ENCODE assay signal across 32 cellular contexts in genomic region chr15:45801543-45801942, GRCh38.
"Had no signal": no experiment of that assay in that cellular context is flagged by ENCODE, and none has a peak within 500 bp of the region (broad histone marks: within the 10 kb centered on the region; RNA-seq: fewer than 3 reads in every experiment).

No MANE protein-coding gene starts in this region.

- ATAC-seq: activated CD8-positive, alpha-beta memory T cell treated with anti-CD3 and anti-CD28 coated beads, Interleukin-2, amount 10 ng/mL, durations not matched to agents 7 days and 5 days; activated T-helper 17 cell treated with anti-CD3 and anti-CD28 coated beads, Interleukin-2, amount 50 U/mL, for 72 hours had no signal

- H3K27ac ChIP-seq: cardiac muscle cell, KMS-11, WERI-Rb-1 had no signal

- H3K36me3 ChIP-seq: cardiac muscle cell, WERI-Rb-1 had no signal

- H3K9ac ChIP-seq: KMS-11 had no signal

- H3K27me3 ChIP-seq: cardiac muscle cell had no signal

- H3K4me1 Mint-ChIP-seq: activated CD4-positive, alpha-beta memory T cell treated with anti-CD3 and anti-CD28 coated beads, Interleukin-2, amount 10 ng/mL, durations not matched to agents 7 days and 5 days; activated CD8-positive, alpha-beta memory T cell treated with anti-CD3 and anti-CD28 coated beads, Interleukin-2, amount 10 ng/mL, durations not matched to agents 7 days and 5 days; activated naive CD8-positive, alpha-beta T cell treated with anti-CD3 and anti-CD28 coated beads for 36 hours; activated T-helper 17 cell treated with anti-CD3 and anti-CD28 coated beads, Interleukin-2, amount 50 U/mL, for 72 hours; central memory CD8-positive, alpha-beta T cell had no signal

- H3K27ac Mint-ChIP-seq: activated CD4-positive, alpha-beta memory T cell treated with anti-CD3 and anti-CD28 coated beads, Interleukin-2, amount 10 ng/mL, durations not matched to agents 7 days and 5 days; activated CD8-positive, alpha-beta memory T cell treated with anti-CD3 and anti-CD28 coated beads, Interleukin-2, amount 10 ng/mL, durations not matched to agents 7 days and 5 days; activated naive CD8-positive, alpha-beta T cell treated with anti-CD3 and anti-CD28 coated beads for 36 hours; activated T-helper 17 cell treated with anti-CD3 and anti-CD28 coated beads, Interleukin-2, amount 50 U/mL, for 72 hours had no signal

- H3K4me3 ChIP-seq: cardiac muscle cell had no signal

- H3K9me3 Mint-ChIP-seq: activated CD4-positive, alpha-beta memory T cell treated with anti-CD3 and anti-CD28 coated beads, Interleukin-2, amount 10 ng/mL, durations not matched to agents 7 days and 5 days; activated naive CD8-positive, alpha-beta T cell treated with anti-CD3 and anti-CD28 coated beads for 36 hours; activated T-helper 17 cell treated with anti-CD3 and anti-CD28 coated beads, Interleukin-2, amount 50 U/mL, for 72 hours; central memory CD8-positive, alpha-beta T cell had no signal

- H3K4me3 Mint-ChIP-seq: activated CD4-positive, alpha-beta memory T cell treated with anti-CD3 and anti-CD28 coated beads, Interleukin-2, amount 10 ng/mL, durations not matched to agents 7 days and 5 days; activated CD8-positive, alpha-beta memory T cell treated with anti-CD3 and anti-CD28 coated beads, Interleukin-2, amount 10 ng/mL, durations not matched to agents 7 days and 5 days; activated naive CD8-positive, alpha-beta T cell treated with anti-CD3 and anti-CD28 coated beads for 36 hours; activated T-helper 17 cell treated with anti-CD3 and anti-CD28 coated beads, Interleukin-2, amount 50 U/mL, for 72 hours; central memory CD8-positive, alpha-beta T cell had no signal

- H3K36me3 Mint-ChIP-seq: activated CD8-positive, alpha-beta memory T cell treated with anti-CD3 and anti-CD28 coated beads, Interleukin-2, amount 10 ng/mL, durations not matched to agents 7 days and 5 days; activated naive CD8-positive, alpha-beta T cell treated with anti-CD3 and anti-CD28 coated beads for 36 hours had no signal

- H3K4me2 ChIP-seq: KMS-11 had no signal

- DNase-seq: activated CD4-positive, alpha-beta memory T cell treated with anti-CD3 and anti-CD28 coated beads, Interleukin-2, amount 10 ng/mL, durations not matched to agents 7 days and 5 days; activated CD4-positive, alpha-beta T cell treated with anti-CD3 and anti-CD28 coated beads for 1 hour; activated CD4-positive, alpha-beta T cell treated with anti-CD3 and anti-CD28 coated beads for 48 hours; activated CD4-positive, CD25-positive, alpha-beta regulatory T cell; activated CD8-positive, alpha-beta memory T cell treated with anti-CD3 and anti-CD28 coated beads for 24 hours; activated CD8-positive, alpha-beta memory T cell treated with anti-CD3 and anti-CD28 coated beads, Interleukin-2, amount 10 ng/mL, durations not matched to agents 7 days and 5 days; activated CD8-positive, alpha-beta memory T cell treated with anti-CD3 and anti-CD28 coated beads, Interleukin-2, amount 50 U/mL, for 48 hours; activated effector memory CD4-positive, alpha-beta T cell treated with anti-CD3 and anti-CD28 coated beads, Interleukin-2, amount 50 U/mL, for 16 hours; activated naive CD4-positive, alpha-beta T cell; activated naive CD4-positive, alpha-beta T cell treated with anti-CD3 and anti-CD28 coated beads, Interleukin-2, amount 50 U/mL, for 16 hours; activated naive CD8-positive, alpha-beta T cell treated with anti-CD3 and anti-CD28 coated beads for 36 hours; activated T-cell treated with anti-CD3 and anti-CD28 coated beads, Interleukin-2, amount 50 U/mL, for 48 hours; amniotic stem cell; aorta; MM.1S; MV-4-11; NCI-H1694; NCI-H2107; NCI-H226; NCI-H526 treated with DMSO at 0.1 percent for 48 hours; NCI-H82; NK-92 treated with Interleukin-12 subunit alpha and Interleukin-12 subunit beta, amount 100 ng/mL, for 24 hours; Right ventricle myocardium superior; SW 1271; T-helper 1 cell; T-helper 2 cell; T-helper 9 cell; WERI-Rb-1 had no signal
